ENCODE assay signal across 13 cellular contexts in genomic region chr10:4450981-4451501, GRCh38.
A peak's percentile ranks its signal among the peaks of the same experiment; 100 is the strongest.
DNase-seq lines count a peak whose midpoint lies in the region; ATAC-seq, FAIRE-seq and TF ChIP-seq lines count a peak whose summit lies in the region.
"Had no signal": no experiment of that assay in that cellular context is flagged by ENCODE, and none has a peak within 500 bp of the region (broad histone marks: within the 10 kb centered on the region; RNA-seq: fewer than 3 reads in every experiment).

No MANE protein-coding gene starts in this region.

- H3K27ac ChIP-seq in SK-N-MC, result no peak overlapping the region
- H3K27ac ChIP-seq: C4-2B, lower lobe of right lung, Peyer's patch, upper lobe of left lung had no signal

- peaks cover 34% of the 10 kb centered on the region for H3K27me3 Mint-ChIP-seq in activated T-cell treated with anti-CD3 and anti-CD28 coated beads, Interleukin-2, amount 50 U/mL, for 72 hours (ENCODE audit: low read depth)
- peaks cover 11% of the 10 kb centered on the region for H3K27me3 Mint-ChIP-seq in stimulated activated naive CD8-positive, alpha-beta T cell treated with anti-CD3 and anti-CD28 coated beads, Interleukin-15, amount 100 ng/mL, for 72 hours

- peaks cover 15% of the 10 kb centered on the region for H3K4me1 Mint-ChIP-seq in activated T-cell treated with anti-CD3 and anti-CD28 coated beads, Interleukin-2, amount 50 U/mL, for 72 hours (ENCODE audit: low read depth)
- peaks cover 8% of the 10 kb centered on the region for H3K4me1 Mint-ChIP-seq in stimulated activated naive CD8-positive, alpha-beta T cell treated with anti-CD3 and anti-CD28 coated beads, Interleukin-15, amount 100 ng/mL, for 72 hours

- no peak for DNase-seq in activated T-cell treated with anti-CD3 and anti-CD28 coated beads, Interleukin-2, amount 50 U/mL, for 72 hours
- DNase-seq in activated T-cell treated with anti-CD3 and anti-CD28 coated beads for 4 hours (no peak), SK-N-MC (ENCODE audit: low read depth, low spot score) (no peak), fibroblast of the conjunctiva (ENCODE audit: low read depth) (peak; percentile 74), cortex of kidney (lab: John Stamatoyannopoulos, UW) (no peak), GM12891 (ENCODE audit: insufficient read length, low spot score) (no peak)
- DNase-seq in stimulated activated naive CD8-positive, alpha-beta T cell treated with anti-CD3 and anti-CD28 coated beads, Interleukin-15, amount 100 ng/mL, for 72 hours, result no peak
- DNase-seq: activated CD8-positive, alpha-beta T cell treated with anti-CD3 and anti-CD28 coated beads for 36 hours; lower lobe of right lung; Peyer's patch; upper lobe of left lung had no signal

- ATAC-seq in activated T-cell treated with anti-CD3 and anti-CD28 coated beads, Interleukin-2, amount 50 U/mL, for 72 hours (replicated peaks in 1 of 2), result peak; percentile 51 to 58
- ATAC-seq in stimulated activated naive CD8-positive, alpha-beta T cell treated with anti-CD3 and anti-CD28 coated beads, Interleukin-15, amount 100 ng/mL, for 72 hours, result peak; percentile 53
- no peak for ATAC-seq in GM18520 (IDR thresholded peaks at IDR 0.05; ENCODE audit: unreplicated experiment)
- ATAC-seq: activated CD8-positive, alpha-beta T cell treated with anti-CD3 and anti-CD28 coated beads for 36 hours; lower lobe of right lung had no signal

- no peaks in the 10 kb centered on the region for H3K36me3 Mint-ChIP-seq in activated T-cell treated with anti-CD3 and anti-CD28 coated beads, Interleukin-2, amount 50 U/mL, for 72 hours (ENCODE audit: insufficient read depth in 2 of 2)

- peak overlapping the region; percentile 38 for H3K4me3 ChIP-seq in SK-N-MC
- H3K4me3 ChIP-seq: lower lobe of right lung, Peyer's patch, upper lobe of left lung had no signal

- no peaks in the 10 kb centered on the region for H3K36me3 ChIP-seq in SK-N-MC (ENCODE audit: insufficient read depth, low read length)
- H3K36me3 ChIP-seq: lower lobe of right lung, Peyer's patch, upper lobe of left lung had no signal

- no peaks in the 10 kb centered on the region for H3K9me3 ChIP-seq in SK-N-MC (ENCODE audit: low read depth, low read length)
- H3K9me3 ChIP-seq: lower lobe of right lung, Peyer's patch, upper lobe of left lung had no signal

- H3K9ac ChIP-seq in SK-N-MC (ENCODE audit: insufficient read length), result no peak overlapping the region

- no peak for FAIRE-seq in GM12891 (lab: Jason Lieb, UNC)

- H3K4me3 Mint-ChIP-seq in activated T-cell treated with anti-CD3 and anti-CD28 coated beads, Interleukin-2, amount 50 U/mL, for 72 hours, result peak overlapping the region; percentile 14 to 15
- H3K4me3 Mint-ChIP-seq in stimulated activated naive CD8-positive, alpha-beta T cell treated with anti-CD3 and anti-CD28 coated beads, Interleukin-15, amount 100 ng/mL, for 72 hours, result no peak overlapping the region
- H3K4me3 Mint-ChIP-seq: activated CD8-positive, alpha-beta T cell treated with anti-CD3 and anti-CD28 coated beads for 36 hours had no signal

- no peak for TF ChIP-seq POLR2A in GM12891 (IDR thresholded peaks at IDR 0.05; ENCODE audit: low read depth, low read length)

- H3K27ac Mint-ChIP-seq in activated T-cell treated with anti-CD3 and anti-CD28 coated beads, Interleukin-2, amount 50 U/mL, for 72 hours, result no peak overlapping the region
- no peak overlapping the region for H3K27ac Mint-ChIP-seq in stimulated activated naive CD8-positive, alpha-beta T cell treated with anti-CD3 and anti-CD28 coated beads, Interleukin-15, amount 100 ng/mL, for 72 hours
- H3K27ac Mint-ChIP-seq: activated CD8-positive, alpha-beta T cell treated with anti-CD3 and anti-CD28 coated beads for 36 hours had no signal

- no peaks in the 10 kb centered on the region for H3K9me3 Mint-ChIP-seq in activated T-cell treated with anti-CD3 and anti-CD28 coated beads, Interleukin-2, amount 50 U/mL, for 72 hours
- peaks cover 0 to under 1% of the 10 kb centered on the region in 2 donors for H3K9me3 Mint-ChIP-seq in stimulated activated naive CD8-positive, alpha-beta T cell treated with anti-CD3 and anti-CD28 coated beads, Interleukin-15, amount 100 ng/mL, for 72 hours
- H3K9me3 Mint-ChIP-seq: activated CD8-positive, alpha-beta T cell treated with anti-CD3 and anti-CD28 coated beads for 36 hours had no signal

TF ChIP-seq in GM12891, 5 proteins besides CTCF, POLR2A, EP300 and RAD21:
- TF ChIP-seq POU2F2 (IDR thresholded peaks at IDR 0.05; ENCODE audit: low read depth, low read length), result no peak
- no peak for TF ChIP-seq SPI1 (IDR thresholded peaks at IDR 0.05; ENCODE audit: low read depth, low read length)
- TF ChIP-seq TAF1 (IDR thresholded peaks at IDR 0.05; ENCODE audit: low read depth, low read length), result no peak
- no peak for TF ChIP-seq PAX5 (IDR thresholded peaks at IDR 0.05; ENCODE audit: insufficient read depth, low read length, severe bottlenecking)
- TF ChIP-seq POLR2AphosphoS5 (IDR thresholded peaks at IDR 0.05; ENCODE audit: low read depth, low read length), result no peak

Comparison
In these comparisons a context has a peak if more than half of its experiments do, and no peak if none do; other contexts are left out.
1. H3K4me3 Mint-ChIP-seq: peak in activated T-cell treated with anti-CD3 and anti-CD28 coated beads, Interleukin-2, amount 50 U/mL, for 72 hours (2 of 2); none in stimulated activated naive CD8-positive, alpha-beta T cell treated with anti-CD3 and anti-CD28 coated beads, Interleukin-15, amount 100 ng/mL, for 72 hours (0 of 2).